In the genomic region with DNA sequence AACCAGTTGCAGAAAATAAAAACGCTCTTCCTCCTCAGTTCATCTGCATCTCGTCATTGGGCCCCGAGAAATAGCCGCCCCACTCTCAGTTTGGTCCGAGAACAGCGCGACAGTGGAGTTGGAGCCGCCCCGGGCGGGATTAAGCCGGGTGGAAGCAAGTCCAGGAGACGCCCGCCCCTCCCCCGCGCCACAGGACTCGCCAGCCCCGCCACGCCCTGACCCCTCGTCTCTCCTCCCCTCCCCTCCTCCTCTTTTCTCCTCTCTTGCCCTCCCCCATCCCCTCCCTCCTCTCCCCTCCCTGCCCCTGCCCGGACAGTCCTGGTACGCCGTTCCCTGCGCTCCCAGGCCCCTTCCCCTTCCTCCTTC, we compare ENCODE assay signal across 9 cellular contexts.
DNase-seq lines count a peak whose midpoint lies in the region; ATAC-seq and TF ChIP-seq lines count a peak whose summit lies in the region.
"Had no signal": no experiment of that assay in that cellular context is flagged by ENCODE, and none has a peak within 500 bp of the region (broad histone marks: within the 10 kb centered on the region; RNA-seq: fewer than 3 reads in every experiment).

No MANE protein-coding gene starts in this region.

- ATAC-seq in activated T-cell treated with anti-CD3 and anti-CD28 coated beads, Interleukin-2, amount 50 U/mL, for 72 hours (replicated peaks in 1 of 2) = no peak
- ATAC-seq in HG03439 (IDR thresholded peaks at IDR 0.05; ENCODE audit: unreplicated experiment) (no peak), GM18520 (IDR thresholded peaks at IDR 0.05; ENCODE audit: unreplicated experiment) (no peak)
- ATAC-seq: PC-3 had no signal

- no peaks in the 10 kb centered on the region for H3K36me3 Mint-ChIP-seq in osteocyte (ENCODE audit: unreplicated experiment)
- peaks cover 11 to 16% of the 10 kb centered on the region in 2 donors for H3K36me3 Mint-ChIP-seq in activated T-cell treated with anti-CD3 and anti-CD28 coated beads, Interleukin-2, amount 50 U/mL, for 72 hours (ENCODE audit: insufficient read depth in 2 of 2)

- TF ChIP-seq CTCF in VCaP (conservative IDR thresholded peaks at IDR 0.05) = no peak
- no peak for TF ChIP-seq CTCF in osteocyte (IDR thresholded peaks at IDR 0.05)

- H3K4me1 Mint-ChIP-seq in osteocyte (ENCODE audit: unreplicated experiment) = peaks cover 17% of the 10 kb centered on the region
- no peaks in the 10 kb centered on the region for H3K4me1 Mint-ChIP-seq in activated T-cell treated with anti-CD3 and anti-CD28 coated beads, Interleukin-2, amount 50 U/mL, for 72 hours (ENCODE audit: low read depth)

- no peaks in the 10 kb centered on the region for H3K9me3 Mint-ChIP-seq in osteocyte (ENCODE audit: unreplicated experiment)
- H3K9me3 Mint-ChIP-seq in activated T-cell treated with anti-CD3 and anti-CD28 coated beads, Interleukin-2, amount 50 U/mL, for 72 hours = peaks cover 4 to 5% of the 10 kb centered on the region in 2 donors

- H3K27ac ChIP-seq in VCaP = peak overlapping the region; percentile 76

- intact Hi-C loops in cardiac septum (cut with DNase I) = no loop called here

- DNase-seq in Ammon's horn (ENCODE audit: low spot score) (peak; percentile 12), cardiac septum (ENCODE audit: low spot score) (peak; percentile 82), osteocyte (ENCODE audit: extremely low spot score, unreplicated experiment) (no peak)
- no peak for DNase-seq in activated T-cell treated with anti-CD3 and anti-CD28 coated beads, Interleukin-2, amount 50 U/mL, for 72 hours
- DNase-seq in stimulated activated CD4-positive, alpha-beta T cell treated with anti-CD3 and anti-CD28 coated beads, Interleukin-4, amount 100 ng/mL, for 1 hour = no peak
- DNase-seq: PC-3 had no signal

- H3K27ac Mint-ChIP-seq in osteocyte (ENCODE audit: unreplicated experiment) = peak overlapping the region; percentile 77
- no peak overlapping the region for H3K27ac Mint-ChIP-seq in activated T-cell treated with anti-CD3 and anti-CD28 coated beads, Interleukin-2, amount 50 U/mL, for 72 hours

- H3K4me3 Mint-ChIP-seq in osteocyte (ENCODE audit: unreplicated experiment) = peak overlapping the region; percentile 68
- peak overlapping the region in 1 of 2 donors; percentile 10 for H3K4me3 Mint-ChIP-seq in activated T-cell treated with anti-CD3 and anti-CD28 coated beads, Interleukin-2, amount 50 U/mL, for 72 hours

- peaks cover 6% of the 10 kb centered on the region for H3K27me3 Mint-ChIP-seq in osteocyte (ENCODE audit: unreplicated experiment)
- H3K27me3 Mint-ChIP-seq in activated T-cell treated with anti-CD3 and anti-CD28 coated beads, Interleukin-2, amount 50 U/mL, for 72 hours (ENCODE audit: low read depth) = peaks cover 22% of the 10 kb centered on the region

Comparison
In these comparisons a context has a peak if more than half of its experiments do, and no peak if none do; other contexts are left out.
1. DNase-seq: peak in Ammon's horn (single experiment) and cardiac septum (single experiment); none in osteocyte (single experiment), activated T-cell treated with anti-CD3 and anti-CD28 coated beads, Interleukin-2, amount 50 U/mL, for 72 hours (0 of 2) and stimulated activated CD4-positive, alpha-beta T cell treated with anti-CD3 and anti-CD28 coated beads, Interleukin-4, amount 100 ng/mL, for 1 hour (single experiment).